In the genomic region with DNA sequence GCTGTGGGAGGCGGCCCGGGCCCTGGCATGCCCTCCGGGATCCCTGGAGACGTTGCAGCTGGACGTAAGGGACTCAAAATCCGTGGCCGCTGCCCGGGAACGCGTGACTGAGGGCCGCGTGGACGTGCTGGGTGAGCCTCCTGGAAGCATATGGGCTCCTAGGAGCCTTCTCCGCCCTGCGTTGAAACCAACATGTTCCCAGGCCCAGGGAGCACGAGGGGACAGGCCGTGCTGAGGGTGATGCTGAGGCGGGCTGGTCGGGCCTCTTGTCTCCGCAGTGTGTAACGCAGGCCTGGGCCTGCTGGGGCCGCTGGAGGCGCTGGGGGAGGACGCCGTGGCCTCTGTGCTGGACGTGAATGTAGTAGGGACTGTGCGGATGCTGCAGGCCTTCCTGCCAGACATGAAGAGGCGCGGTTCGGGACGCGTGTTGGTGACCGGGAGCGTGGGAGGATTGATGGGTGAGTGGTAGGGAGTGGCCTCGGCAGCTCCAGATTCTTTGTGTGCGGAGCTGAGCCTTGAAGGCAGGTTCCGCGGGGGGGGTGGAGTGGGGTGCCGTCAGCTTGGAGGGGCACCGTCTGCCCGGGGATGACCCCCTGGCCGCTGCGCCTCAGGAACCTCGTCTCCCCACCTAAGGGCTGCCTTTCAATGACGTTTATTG, we compare ENCODE assay signal across 8 cellular contexts. TPM values are rescaled to one million over a fixed set of nuclear protein-coding genes. Genes with fewer than 3 reads are reported as not detected.
DNase-seq lines count a peak whose midpoint lies in the region; ATAC-seq, FAIRE-seq and TF ChIP-seq lines count a peak whose summit lies in the region.

No MANE protein-coding gene starts in this region.

- TF ChIP-seq CTCF in HFFc6 (IDR thresholded peaks at IDR 0.05) (no peak), bronchial epithelial cell (IDR thresholded peaks at IDR 0.05; ENCODE audit: insufficient read depth, low read length, severe bottlenecking) (peak; percentile 47)

- peak overlapping the region; percentile 91 for H3K4me3 Mint-ChIP-seq in HFFc6
- H3K4me3 Mint-ChIP-seq in naive thymus-derived CD4-positive, alpha-beta T cell, result peak overlapping the region; percentile 84 to 95 (median 90)

- H3K27me3 Mint-ChIP-seq in HFFc6 (ENCODE audit: insufficient read depth), result peaks cover 3% of the 10 kb centered on the region
- no peaks in the 10 kb centered on the region for H3K27me3 Mint-ChIP-seq in naive thymus-derived CD4-positive, alpha-beta T cell

- no peaks in the 10 kb centered on the region for H3K36me3 Mint-ChIP-seq in HFFc6 (ENCODE audit: low read depth)
- peaks cover 0 to 1% (median 0%) of the 10 kb centered on the region in 5 donors for H3K36me3 Mint-ChIP-seq in naive thymus-derived CD4-positive, alpha-beta T cell

- no peaks in the 10 kb centered on the region for H3K9me3 Mint-ChIP-seq in HFFc6
- H3K9me3 Mint-ChIP-seq in naive thymus-derived CD4-positive, alpha-beta T cell, result no peaks in the 10 kb centered on the region

- POLR2A ChIA-PET in naive thymus-derived CD4-positive, alpha-beta T cell (lab: Charles Lee), result interaction anchor here (0.8 to 3.2 kb wide), 3 partner anchors 13 to 23 kb away, joined by 4 to 26 read pairs (median 19); partner anchors contain the start of genes MLX and NAGLU

- H3K27ac ChIP-seq in naive thymus-derived CD4-positive, alpha-beta T cell (ENCODE audit: low read depth, low read length), result no peak overlapping the region

- H3K4me1 ChIP-seq in naive thymus-derived CD4-positive, alpha-beta T cell (ENCODE audit: control insufficient read depth in 2 of 2, insufficient read depth in 2 of 2, low read length in 2 of 2), result peaks cover 14 to 15% of the 10 kb centered on the region in 2 donors

- no peak for FAIRE-seq in bronchial epithelial cell (lab: Jason Lieb, UNC)

- intact Hi-C loops in naive thymus-derived CD4-positive, alpha-beta T cell (cut with micrococcal nuclease), result no loop called here

- ATAC-seq in naive thymus-derived CD4-positive, alpha-beta T cell, result no peak

- H3K27me3 ChIP-seq in bronchial epithelial cell (ENCODE audit: control insufficient read depth, insufficient read depth, low read length), result no peaks in the 10 kb centered on the region
- no peaks in the 10 kb centered on the region for H3K27me3 ChIP-seq in naive thymus-derived CD4-positive, alpha-beta T cell (ENCODE audit: control insufficient read depth in 2 of 2, insufficient read depth in 2 of 2, low read length in 2 of 2)

- no peaks in the 10 kb centered on the region for H3K9me3 ChIP-seq in naive thymus-derived CD4-positive, alpha-beta T cell (ENCODE audit: control insufficient read depth in 2 of 3, low read length in 3 of 3)

- H3K27ac Mint-ChIP-seq in HFFc6, result no peak overlapping the region
- H3K27ac Mint-ChIP-seq in naive thymus-derived CD4-positive, alpha-beta T cell, result peak overlapping the region; percentile 49 to 91 (median 89)

- peaks cover 17% of the 10 kb centered on the region for H3K4me1 Mint-ChIP-seq in HFFc6 (ENCODE audit: low read depth)
- H3K4me1 Mint-ChIP-seq in naive thymus-derived CD4-positive, alpha-beta T cell, result peaks cover 12 to 52% (median 33%) of the 10 kb centered on the region in 7 donors

- H3K36me3 ChIP-seq in bronchial epithelial cell (ENCODE audit: control insufficient read depth, insufficient read depth, low read length), result no peaks in the 10 kb centered on the region
- no peaks in the 10 kb centered on the region for H3K36me3 ChIP-seq in naive thymus-derived CD4-positive, alpha-beta T cell (ENCODE audit: control insufficient read depth in 2 of 3, insufficient read depth in 3 of 3, low read length in 3 of 3)

- CTCF ChIA-PET in naive thymus-derived CD4-positive, alpha-beta T cell (lab: Charles Lee), result no interaction called here

- peak; percentile 55 for DNase-seq in AG08396 (ENCODE audit: low spot score)
- DNase-seq in HFFc6, result no peak
- DNase-seq in bronchial epithelial cell (ENCODE audit: low read depth), result peak; percentile 81
- DNase-seq in naive thymus-derived CD4-positive, alpha-beta T cell, result no peak
- DNase-seq in NK-92 (lab: John Stamatoyannopoulos, UW; ENCODE audit: unreplicated experiment), result no peak
- DNase-seq in NCI-H2196 (lab: John Stamatoyannopoulos, UW; ENCODE audit: unreplicated experiment), result no peak
- DNase-seq in putamen (ENCODE audit: low spot score), result no peak
- DNase-seq in stimulated activated naive CD4-positive, alpha-beta T cell treated with Interleukin-2 at 50 U/mL for 16 hours (lab: John Stamatoyannopoulos, UW), result no peak

- H3K4me3 ChIP-seq in bronchial epithelial cell (ENCODE audit: low read depth, low read length), result peak overlapping the region; percentile 78
- H3K4me3 ChIP-seq in naive thymus-derived CD4-positive, alpha-beta T cell (ENCODE audit: low read length), result no peak overlapping the region

RNA-seq across cellular contexts. Expression of gene HSD17B1, which starts 0.6 kb away (rescaled TPM):
- total RNA-seq in HFFc6 (2021; fragmentation: NEBNext Ultra II Directional; extraction: Animal tissue kit (Norgen Biotek cat#: 25700)), result 1 to 10 TPM in 4 of 6 experiments, under 1 TPM in 2; 0.66 to 1.5 (median 1.1) TPM
- total RNA-seq in bronchial epithelial cell, result 7.4 and 22.8 TPM in 2 replicates
- total RNA-seq in naive thymus-derived CD4-positive, alpha-beta T cell, result 1 to 10 TPM; 1.2 to 2.2 (median 1.9) TPM
- polyA plus RNA-seq in naive thymus-derived CD4-positive, alpha-beta T cell, result under 1 TPM; 0.39 to 0.59 TPM

RNA-seq across cellular contexts. Expression of gene COASY, which starts 8.7 kb away (rescaled TPM):
- total RNA-seq in HFFc6 (2021; fragmentation: NEBNext Ultra II Directional; extraction: Animal tissue kit (Norgen Biotek cat#: 25700)), result 10 to 100 TPM; 64.6 to 77.6 (median 71.1) TPM
- 9.0 and 18.4 TPM in 2 replicates for total RNA-seq in bronchial epithelial cell
- 10 to 100 TPM; 45.3 to 76.9 (median 64.5) TPM for total RNA-seq in naive thymus-derived CD4-positive, alpha-beta T cell
- 10 to 100 TPM; 56.0 to 59.2 TPM for polyA plus RNA-seq in naive thymus-derived CD4-positive, alpha-beta T cell

RNA-seq across cellular contexts. Expression of gene MLX, which starts 13.6 kb away (rescaled TPM):
- total RNA-seq in HFFc6 (2021; fragmentation: NEBNext Ultra II Directional; extraction: Animal tissue kit (Norgen Biotek cat#: 25700)), result 10 to 100 TPM; 40.7 to 48.3 (median 47.0) TPM
- total RNA-seq in bronchial epithelial cell, result 28.3 and 33.2 TPM in 2 replicates
- total RNA-seq in naive thymus-derived CD4-positive, alpha-beta T cell, result 10 to 100 TPM; 35.3 to 73.9 (median 65.1) TPM
- 10 to 100 TPM; 28.1 to 46.8 TPM for polyA plus RNA-seq in naive thymus-derived CD4-positive, alpha-beta T cell

RNA-seq across cellular contexts. Expression of gene NAGLU, which starts 17.2 kb away (rescaled TPM):
- 10 to 100 TPM; 38.7 to 43.1 (median 39.9) TPM for total RNA-seq in HFFc6 (2021; fragmentation: NEBNext Ultra II Directional; extraction: Animal tissue kit (Norgen Biotek cat#: 25700))
- 8.4 and 14.2 TPM in 2 replicates for total RNA-seq in bronchial epithelial cell
- 10 to 100 TPM; 18.0 to 27.1 (median 22.3) TPM for total RNA-seq in naive thymus-derived CD4-positive, alpha-beta T cell
- 10 to 100 TPM in 1 of 2 donors, 1 to 10 TPM in 1; 6.6 to 17.6 TPM for polyA plus RNA-seq in naive thymus-derived CD4-positive, alpha-beta T cell

RNA-seq across cellular contexts. Expression of gene PSMC3IP, which starts 24.2 kb away (rescaled TPM):
- total RNA-seq in HFFc6 (2021; fragmentation: NEBNext Ultra II Directional; extraction: Animal tissue kit (Norgen Biotek cat#: 25700)), result 10 to 100 TPM in 5 of 6 experiments, 1 to 10 TPM in 1; 7.3 to 18.2 (median 16.0) TPM
- total RNA-seq in bronchial epithelial cell, result 1.3 and 2.0 TPM in 2 replicates
- total RNA-seq in naive thymus-derived CD4-positive, alpha-beta T cell, result 10 to 100 TPM in 1 of 5 experiments, 1 to 10 TPM in 4; 2.7 to 14.0 (median 5.2) TPM
- polyA plus RNA-seq in naive thymus-derived CD4-positive, alpha-beta T cell, result 1 to 10 TPM; 1.3 to 1.6 TPM

Comparison
In these comparisons a context has a peak if more than half of its experiments do, and no peak if none do; other contexts are left out.
1. DNase-seq: peak in AG08396 (single experiment) and bronchial epithelial cell (single experiment); none in HFFc6 (single experiment), naive thymus-derived CD4-positive, alpha-beta T cell (0 of 9), NK-92 (single experiment), NCI-H2196 (single experiment), putamen (single experiment) and stimulated activated naive CD4-positive, alpha-beta T cell treated with Interleukin-2 at 50 U/mL for 16 hours (single experiment).